ENCODE assay signal across 15 cellular contexts in the genomic region with DNA sequence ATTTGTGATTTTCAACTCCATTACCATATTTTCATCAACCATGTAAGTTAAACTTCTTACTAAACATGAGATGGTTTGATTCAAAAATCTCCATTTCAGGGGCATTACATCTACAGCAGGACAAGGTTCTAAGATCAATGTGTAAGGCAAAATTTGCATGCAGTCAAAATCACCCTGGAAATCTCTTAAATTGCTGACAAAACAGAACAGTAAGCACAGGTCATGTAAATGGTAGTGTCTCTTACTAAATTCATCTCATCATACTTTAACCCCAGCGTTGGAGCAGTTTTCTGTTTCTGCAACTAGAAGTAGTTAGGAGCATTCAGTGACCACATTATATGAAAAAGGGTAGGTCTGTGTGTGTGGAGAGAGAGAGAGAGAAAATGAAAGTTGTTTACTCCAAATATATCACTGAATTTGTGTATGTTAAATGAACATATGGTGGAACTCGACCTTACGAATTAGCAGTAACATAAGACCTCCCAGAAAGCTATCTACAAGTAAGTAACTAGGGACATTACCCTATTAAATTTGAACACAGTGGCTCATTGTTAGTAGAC.
DNase-seq lines count a peak whose midpoint lies in the region; ATAC-seq and TF ChIP-seq lines count a peak whose summit lies in the region.
"Had no signal": no experiment of that assay in that cellular context is flagged by ENCODE, and none has a peak within 500 bp of the region (broad histone marks: within the 10 kb centered on the region; RNA-seq: fewer than 3 reads in every experiment).

No MANE protein-coding gene starts in this region.

- TF ChIP-seq POLR2A in heart left ventricle (IDR thresholded peaks at IDR 0.05) = no peak

- H3K27me3 ChIP-seq in KMS-11 (ENCODE audit: insufficient read depth, low read depth) (no peaks in the 10 kb centered on the region), heart left ventricle (no peaks in the 10 kb centered on the region)

- ATAC-seq in GM18498 (IDR thresholded peaks at IDR 0.05; ENCODE audit: unreplicated experiment) (peak; percentile 68), GM19463 (IDR thresholded peaks at IDR 0.05; ENCODE audit: unreplicated experiment) (peak; percentile 67), HG02852 (IDR thresholded peaks at IDR 0.05; ENCODE audit: unreplicated experiment) (peak; percentile 65), HG03457 (IDR thresholded peaks at IDR 0.05; ENCODE audit: unreplicated experiment) (no peak), heart left ventricle (no peak)
- ATAC-seq: stimulated activated naive CD8-positive, alpha-beta T cell treated with anti-CD3 and anti-CD28 coated beads, Interleukin-15, amount 100 ng/mL, for 72 hours had no signal

- H3K27ac ChIP-seq in KMS-11 = peak overlapping the region; percentile 15
- H3K27ac ChIP-seq in heart left ventricle = no peak overlapping the region

- no peak for TF ChIP-seq CTCF in KMS-11 (conservative IDR thresholded peaks at IDR 0.05; ENCODE audit: low read depth, low read length)
- no peak for TF ChIP-seq CTCF in heart left ventricle (IDR thresholded peaks at IDR 0.05)

- H3K36me3 ChIP-seq in KMS-11 (ENCODE audit: insufficient read depth) = no peaks in the 10 kb centered on the region
- H3K36me3 ChIP-seq in heart left ventricle = peaks cover 0 to 13% (median 0%) of the 10 kb centered on the region in 9 donors

- no peak overlapping the region for H3K9ac ChIP-seq in KMS-11
- H3K9ac ChIP-seq: SK-N-SH had no signal

- H3K4me1 ChIP-seq in KMS-11 (ENCODE audit: low read depth, poor library complexity, severe bottlenecking) (peaks cover 47% of the 10 kb centered on the region), heart left ventricle (peaks cover 0 to 14% (median 3%) of the 10 kb centered on the region in 12 donors)

- peaks cover 0 to under 1% (median 0%) of the 10 kb centered on the region in 12 donors for H3K9me3 ChIP-seq in heart left ventricle

- no peaks in the 10 kb centered on the region for H4K20me1 ChIP-seq in KMS-11 (ENCODE audit: insufficient read depth)

- H3K4me2 ChIP-seq in KMS-11 = peak overlapping the region; percentile 80
- H3K4me2 ChIP-seq: SK-N-SH had no signal

- peak overlapping the region; percentile 37; the same call in 1 of the 2 replicates for H2AFZ ChIP-seq in KMS-11 (ENCODE audit: low read depth)

- WGBS in heart left ventricle, 4 donors = 82 to 87% (median 85%) methylated on average over 3 of the region's 3 CpGs

- no peaks in the 10 kb centered on the region for H3K79me2 ChIP-seq in KMS-11 (ENCODE audit: insufficient read depth, low read depth)

- intact Hi-C loops in heart left ventricle (cut with DNase I) = loop anchor here in 1 of 10 donors (10.0 kb wide), 1 partner anchor 298 kb away; the partner anchor contains the start of gene BHLHE41

- DNase-seq in NCI-H1436 (lab: John Stamatoyannopoulos, UW) (no peak), heart left ventricle (no peak)
- no peak for DNase-seq in activated CD4-positive, CD25-positive, alpha-beta regulatory T cell treated with anti-CD3 and anti-CD28 coated beads, Interleukin-2, amount 50 U/mL, for 72 hours
- DNase-seq: activated T-cell treated with anti-CD3 and anti-CD28 coated beads, Interleukin-2, amount 50 U/mL, for 24 hours; anterior cingulate cortex; DMS79; NCI-H1694 treated with DMSO at 0.1 percent for 48 hours; stimulated activated CD4-positive, alpha-beta T cell treated with anti-CD3 and anti-CD28 coated beads, Interleukin-4, amount 100 ng/mL, for 4 hours; stimulated activated naive CD8-positive, alpha-beta T cell treated with anti-CD3 and anti-CD28 coated beads, Interleukin-15, amount 100 ng/mL, for 72 hours had no signal

- H3K4me3 ChIP-seq in KMS-11 (IDR thresholded peaks at IDR 0.05; ENCODE audit: insufficient read depth, low read depth, low read length) (no peak overlapping the region), heart left ventricle (no peak overlapping the region)

Comparison
In these comparisons a context has a peak if more than half of its experiments do, and no peak if none do; other contexts are left out.
1. ATAC-seq: peak in GM18498 (single experiment), GM19463 (single experiment) and HG02852 (single experiment); none in HG03457 (single experiment) and heart left ventricle (0 of 4).